Comparison of ENCODE assay signal across 16 cellular contexts in the genomic region with DNA sequence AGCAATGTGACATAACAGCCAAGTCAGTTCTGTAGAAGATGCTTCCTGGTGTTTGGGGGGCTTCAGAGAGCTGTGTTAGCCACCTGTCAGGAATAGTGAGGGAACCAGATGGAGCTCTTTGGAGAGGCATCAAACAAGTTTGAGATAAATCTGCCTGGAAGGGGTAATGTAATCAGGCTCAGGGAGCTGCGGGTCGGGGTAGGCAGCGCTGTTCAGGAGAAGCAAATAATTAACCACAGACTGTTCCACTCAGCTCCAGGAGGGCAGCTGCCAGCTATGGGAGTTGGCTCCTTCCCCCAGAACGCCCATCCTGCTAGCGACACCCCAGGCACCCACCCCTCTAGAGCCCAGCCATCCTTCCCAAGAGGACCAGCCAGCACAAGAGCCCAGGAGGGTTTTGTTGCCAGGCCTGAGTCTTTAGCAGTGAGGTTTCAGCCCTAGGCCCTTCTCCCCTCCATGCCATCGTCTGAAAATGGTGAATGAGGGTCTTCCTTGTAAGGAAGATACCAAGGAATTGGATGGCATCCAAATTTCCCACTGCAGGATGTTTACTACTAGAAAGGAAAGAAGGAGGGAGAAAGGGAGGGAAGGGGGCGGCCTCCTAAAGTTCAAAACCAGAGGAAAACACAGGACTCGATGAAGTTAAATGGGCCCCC. TPM values are rescaled to one million over a fixed set of nuclear protein-coding genes. Genes with fewer than 3 reads are reported as not detected.
A peak's percentile ranks its signal among the peaks of the same experiment; 100 is the strongest.
DNase-seq lines count a peak whose midpoint lies in the region; ATAC-seq and TF ChIP-seq lines count a peak whose summit lies in the region.
"Had no signal": no experiment of that assay in that cellular context is flagged by ENCODE, and none has a peak within 500 bp of the region (broad histone marks: within the 10 kb centered on the region; RNA-seq: fewer than 3 reads in every experiment).

No MANE protein-coding gene starts in this region.

- TF ChIP-seq POLR2A in body of pancreas (IDR thresholded peaks at IDR 0.05) (no peak), vagina (IDR thresholded peaks at IDR 0.05) (no peak), transverse colon (IDR thresholded peaks at IDR 0.05) (no peak)

- H3K9me3 ChIP-seq in body of pancreas, result no peaks in the 10 kb centered on the region
- no peaks in the 10 kb centered on the region for H3K9me3 ChIP-seq in vagina
- H3K9me3 ChIP-seq in transverse colon, result no peaks in the 10 kb centered on the region
- H3K9me3 ChIP-seq: ascending aorta, gastroesophageal sphincter, sigmoid colon, suprapubic skin had no signal

- peak; percentile 83 for ATAC-seq in body of pancreas
- ATAC-seq: gastroesophageal sphincter had no signal

- no peaks in the 10 kb centered on the region for H3K9me3 Mint-ChIP-seq in neural crest cell
- H3K9me3 Mint-ChIP-seq: nephron progenitor cell had no signal

- no peak overlapping the region for H3K4me3 Mint-ChIP-seq in neural crest cell
- H3K4me3 Mint-ChIP-seq: nephron progenitor cell had no signal

- H3K27me3 ChIP-seq in body of pancreas, result no peaks in the 10 kb centered on the region
- no peaks in the 10 kb centered on the region for H3K27me3 ChIP-seq in vagina
- no peaks in the 10 kb centered on the region for H3K27me3 ChIP-seq in transverse colon
- H3K27me3 ChIP-seq: ascending aorta, sigmoid colon had no signal

- H3K36me3 Mint-ChIP-seq in neural crest cell (ENCODE audit: low read depth), result no peaks in the 10 kb centered on the region

- 27 to 44% methylated on average over 6 to 7 of the region's 8 CpGs for WGBS in body of pancreas, 2 donors
- WGBS in transverse colon (ENCODE audit: low coverage in 1 of 2), 2 donors, result 46 to 54% methylated on average over 2 to 8 of the region's 8 CpGs

- H3K4me1 Mint-ChIP-seq in neural crest cell, result no peaks in the 10 kb centered on the region

- TF ChIP-seq CTCF in body of pancreas (IDR thresholded peaks at IDR 0.05) (no peak), neural crest cell (conservative IDR thresholded peaks at IDR 0.05) (no peak), vagina (IDR thresholded peaks at IDR 0.05) (no peak), transverse colon (IDR thresholded peaks at IDR 0.05) (no peak)

- intact Hi-C loops in body of pancreas (cut with DNase I), result no loop called here
- intact Hi-C loops in vagina (cut with DNase I), result no loop called here
- intact Hi-C loops in transverse colon (cut with DNase I; ENCODE audit: low total_unique reads), result no loop called here

- H3K27ac Mint-ChIP-seq in neural crest cell (ENCODE audit: unreplicated experiment), result peak overlapping the region; percentile 57
- H3K27ac Mint-ChIP-seq: nephron progenitor cell had no signal

- DNase-seq in DMS 273 (lab: John Stamatoyannopoulos, UW; ENCODE audit: unreplicated experiment), result peak; percentile 88
- peak; percentile 83 for DNase-seq in NCI-H1694 (lab: John Stamatoyannopoulos, UW)
- peak in 3 of 4 donors; percentile 46 to 58 (median 53) for DNase-seq in body of pancreas
- no peak for DNase-seq in neural crest cell (ENCODE audit: low read depth, low spot score)
- no peak for DNase-seq in vagina (ENCODE audit: extremely low spot score in 2 of 2)
- DNase-seq in OCI-M2 (lab: John Stamatoyannopoulos, UW; ENCODE audit: unreplicated experiment), result no peak
- no peak for DNase-seq in transverse colon
- DNase-seq: activated T-cell treated with anti-CD3 and anti-CD28 coated beads for 4 hours; effector memory CD4-positive, alpha-beta T cell; NCI-H226; nephron progenitor cell; Right ventricle myocardium superior; sigmoid colon had no signal

- H3K36me3 ChIP-seq in body of pancreas (replicated peaks in 1 of 2; ENCODE audit: insufficient read depth in 1 of 2, low read depth in 2 of 2), result no peaks in the 10 kb centered on the region
- no peaks in the 10 kb centered on the region for H3K36me3 ChIP-seq in vagina
- H3K36me3 ChIP-seq in transverse colon, result no peaks in the 10 kb centered on the region
- H3K36me3 ChIP-seq: ascending aorta, gastroesophageal sphincter, sigmoid colon, suprapubic skin had no signal

- no peak for TF ChIP-seq EP300 in transverse colon (IDR thresholded peaks at IDR 0.05; ENCODE audit: low read depth)

- in situ Hi-C loops in transverse colon (cut with MboI; ENCODE audit: low pct_ligation_motif_present in 1 of 4, low pct_unique_long_range_greater_than_20kb in 1 of 4, low sequenced_read_pairs in 3 of 4), result no loop called here

- H3K4me1 ChIP-seq in body of pancreas (peaks cover 20% of the 10 kb centered on the region), vagina (no peaks in the 10 kb centered on the region), transverse colon (peaks cover 0 to 6% (median 0%) of the 10 kb centered on the region in 4 donors)
- H3K4me1 ChIP-seq: gastroesophageal sphincter, sigmoid colon had no signal

- peaks cover 9% of the 10 kb centered on the region for H3K27me3 Mint-ChIP-seq in neural crest cell (ENCODE audit: low read depth)

- H3K27ac ChIP-seq in body of pancreas (peak overlapping the region in 3 of 4 donors; percentile 50 to 61 (median 50)), vagina (no peak overlapping the region), transverse colon (no peak overlapping the region)
- H3K27ac ChIP-seq: gastroesophageal sphincter, sigmoid colon, suprapubic skin had no signal

- no peak overlapping the region for H3K4me3 ChIP-seq in body of pancreas
- H3K4me3 ChIP-seq in vagina, result no peak overlapping the region
- H3K4me3 ChIP-seq in transverse colon, result no peak overlapping the region
- H3K4me3 ChIP-seq: ascending aorta, gastroesophageal sphincter, sigmoid colon, suprapubic skin had no signal

RNA-seq across cellular contexts. Expression of gene C5orf15, which starts 41.3 kb away (rescaled TPM):
- total RNA-seq in body of pancreas (10 to 100 TPM; 20.4 to 28.0 TPM), neural crest cell (38.4 and 39.4 TPM in 2 replicates), vagina (35.8 TPM), transverse colon (10 to 100 TPM; 36.5 to 91.7 (median 45.6) TPM)

Comparison
In these comparisons a context has a peak if more than half of its experiments do, and no peak if none do; other contexts are left out.
1. DNase-seq: peak in DMS 273 (single experiment), NCI-H1694 (single experiment) and body of pancreas (3 of 4); none in neural crest cell (single experiment), vagina (0 of 2), OCI-M2 (single experiment) and transverse colon (single experiment).
2. H3K27ac ChIP-seq: peak in body of pancreas (3 of 4); none in vagina (single experiment) and transverse colon (0 of 4).